17 cellular contexts compared by ENCODE assay signal in the genomic region with DNA sequence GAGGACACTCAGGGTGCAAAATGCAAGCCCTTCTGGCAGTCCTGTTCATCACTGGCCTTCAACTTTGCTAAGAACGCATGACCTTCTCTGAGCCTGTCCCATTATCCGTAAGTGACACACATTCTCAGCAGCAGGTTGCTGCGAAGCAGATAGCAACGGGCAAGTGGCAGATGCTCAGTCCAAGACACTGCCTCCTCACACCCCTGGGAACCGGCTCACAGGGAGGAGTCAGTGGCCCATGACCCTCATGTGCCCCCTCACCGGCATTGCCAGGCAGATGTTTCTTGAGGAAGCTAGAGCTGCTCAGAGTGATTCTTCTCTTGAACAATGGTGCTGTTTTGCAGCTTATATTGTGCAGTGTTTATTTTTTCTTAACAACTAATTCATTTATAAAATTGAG.
"Had no signal": no experiment of that assay in that cellular context is flagged by ENCODE, and none has a peak within 500 bp of the region (broad histone marks: within the 10 kb centered on the region; RNA-seq: fewer than 3 reads in every experiment).

No MANE protein-coding gene starts in this region.

- ATAC-seq: activated CD4-positive, alpha-beta T cell treated with anti-CD3 and anti-CD28 coated beads for 36 hours; body of pancreas; natural killer cell; sciatic nerve; stimulated activated naive B cell treated with anti-CD40 and anti-IgM and Interleukin-4, amounts not matched to agents 10 μg/mL and 1 μg/mL and 100 μg/mL, for 72 hours had no signal

- H3K9ac ChIP-seq: parathyroid adenoma had no signal

- H3K36me3 ChIP-seq: thoracic aorta, upper lobe of right lung had no signal

- H3K4me1 ChIP-seq: body of pancreas, upper lobe of right lung had no signal

- H3K9me3 ChIP-seq: body of pancreas, thoracic aorta, upper lobe of right lung had no signal

- FAIRE-seq: colon had no signal

- H3K27ac ChIP-seq: body of pancreas, dorsolateral prefrontal cortex, parathyroid adenoma, thoracic aorta, upper lobe of right lung had no signal

- H3K4me3 ChIP-seq: body of pancreas, dorsolateral prefrontal cortex, thoracic aorta, upper lobe of right lung had no signal

- DNase-seq: activated CD4-positive, alpha-beta memory T cell treated with anti-CD3 and anti-CD28 coated beads for 36 hours; activated CD4-positive, alpha-beta T cell treated with anti-CD3 and anti-CD28 coated beads for 36 hours; activated naive CD8-positive, alpha-beta T cell treated with anti-CD3 and anti-CD28 coated beads, Interleukin-2, amount 10 ng/mL, durations not matched to agents 7 days and 5 days; amygdala; body of pancreas; central memory CD4-positive, alpha-beta T cell; dorsolateral prefrontal cortex; erythroblast; left cardiac atrium; mesendoderm; natural killer cell; stimulated activated naive B cell treated with anti-CD40 and anti-IgM and Interleukin-4, amounts not matched to agents 10 μg/mL and 1 μg/mL and 100 μg/mL, for 72 hours; upper lobe of right lung had no signal

- H3K79me2 ChIP-seq: parathyroid adenoma had no signal

- H3K27me3 ChIP-seq: body of pancreas, dorsolateral prefrontal cortex, upper lobe of right lung had no signal

- H2AFZ ChIP-seq: parathyroid adenoma had no signal
